Comparison of ENCODE assay signal across 8 cellular contexts in the genomic region with DNA sequence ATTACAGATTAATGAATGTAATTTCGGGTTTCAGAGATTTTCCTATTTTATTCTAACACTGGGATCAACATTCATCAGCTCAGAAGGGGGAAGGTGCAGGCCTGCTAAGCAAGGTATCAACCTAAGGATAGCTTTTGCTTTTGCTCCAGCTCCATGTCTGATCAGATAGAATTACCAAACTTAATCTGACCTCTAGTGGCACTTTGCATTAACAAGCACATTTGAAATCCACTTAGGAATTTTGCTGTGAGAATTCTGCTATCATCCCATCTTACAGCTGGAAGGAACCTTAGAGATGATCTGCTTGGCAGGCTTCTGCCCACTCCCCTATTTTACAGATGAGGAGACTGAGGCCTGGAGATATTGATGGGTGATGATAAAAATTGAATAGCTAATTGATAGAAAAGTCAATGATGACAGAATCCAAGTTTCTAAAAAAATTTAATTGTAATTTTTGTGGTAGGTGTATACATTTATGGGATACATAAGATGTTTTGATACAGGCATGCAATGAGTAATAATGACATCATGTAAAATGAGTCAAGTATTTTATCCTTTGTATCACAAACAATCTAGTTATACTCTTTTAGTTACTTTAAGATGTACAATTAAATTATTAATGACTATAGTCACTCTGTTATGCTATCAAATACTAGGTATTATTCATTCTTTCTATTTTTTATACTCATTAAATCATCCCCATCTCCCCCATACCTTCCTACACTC.
DNase-seq lines count a peak whose midpoint lies in the region; ATAC-seq, FAIRE-seq and TF ChIP-seq lines count a peak whose summit lies in the region.

No MANE protein-coding gene starts in this region.

- peaks cover 2% of the 10 kb centered on the region for H3K36me3 Mint-ChIP-seq in activated CD4-positive, alpha-beta T cell treated with anti-CD3 and anti-CD28 coated beads, Interleukin-2, amount 10 ng/mL, durations not matched to agents 24 days and 14 days (ENCODE audit: low read depth)
- no peaks in the 10 kb centered on the region for H3K36me3 Mint-ChIP-seq in brain

- ATAC-seq in HG03025 (IDR thresholded peaks at IDR 0.05; ENCODE audit: low FRiP score, unreplicated experiment) (peak; percentile 42), HG03521 (IDR thresholded peaks at IDR 0.05; ENCODE audit: unreplicated experiment) (no peak)

- peaks cover 17% of the 10 kb centered on the region for H3K27me3 Mint-ChIP-seq in activated CD4-positive, alpha-beta T cell treated with anti-CD3 and anti-CD28 coated beads, Interleukin-2, amount 10 ng/mL, durations not matched to agents 24 days and 14 days
- no peaks in the 10 kb centered on the region for H3K27me3 Mint-ChIP-seq in brain

- peak overlapping the region; percentile 16 for H3K9ac ChIP-seq in keratinocyte (ENCODE audit: control insufficient read depth, extremely low read depth, insufficient read depth, low read length)

- no peak for TF ChIP-seq EP300 in suprapubic skin (IDR thresholded peaks at IDR 0.05)

- H3K4me1 ChIP-seq in keratinocyte (ENCODE audit: control insufficient read depth, extremely low read depth, insufficient read depth, low read length) (peaks cover 5% of the 10 kb centered on the region), suprapubic skin (peaks cover 12% of the 10 kb centered on the region)

- peaks cover 6% of the 10 kb centered on the region for H3K9me3 Mint-ChIP-seq in activated CD4-positive, alpha-beta T cell treated with anti-CD3 and anti-CD28 coated beads, Interleukin-2, amount 10 ng/mL, durations not matched to agents 24 days and 14 days
- peaks cover 0 to 2% (median 0%) of the 10 kb centered on the region in 5 experiments for H3K9me3 Mint-ChIP-seq in brain

- no peaks in the 10 kb centered on the region for H3K36me3 ChIP-seq in keratinocyte (ENCODE audit: control insufficient read depth in 2 of 2, extremely low read depth in 1 of 2, insufficient read depth in 2 of 2, low read length in 2 of 2)
- no peaks in the 10 kb centered on the region for H3K36me3 ChIP-seq in suprapubic skin

- no peaks in the 10 kb centered on the region for H3K27me3 ChIP-seq in keratinocyte (ENCODE audit: control insufficient read depth, extremely low read depth, insufficient read depth, low read length)
- H3K27me3 ChIP-seq in suprapubic skin: no peaks in the 10 kb centered on the region

- WGBS in suprapubic skin: 15% methylated on average over 1 of the region's 1 CpG

- dilution Hi-C loops in keratinocyte (cut with MboI; ENCODE audit: extremely low pct_ligation_motif_present, low sequenced_read_pairs): loop anchor here (10.0 to 25.0 kb wide), 2 partner anchors 312 to 421 kb away; no protein-coding TSS in a partner anchor

- peak overlapping the region; percentile 42 for H3K27ac ChIP-seq in keratinocyte (ENCODE audit: control insufficient read depth, insufficient read depth, low read length)
- H3K27ac ChIP-seq in suprapubic skin: no peak overlapping the region

- H3K4me1 Mint-ChIP-seq in activated CD4-positive, alpha-beta T cell treated with anti-CD3 and anti-CD28 coated beads, Interleukin-2, amount 10 ng/mL, durations not matched to agents 24 days and 14 days: peaks cover 30% of the 10 kb centered on the region
- peaks cover 22% of the 10 kb centered on the region for H3K4me1 Mint-ChIP-seq in brain

- peak; percentile 89 for FAIRE-seq in keratinocyte (lab: Jason Lieb, UNC)

- H3K79me2 ChIP-seq in keratinocyte (ENCODE audit: control insufficient read depth, insufficient read depth, low read length): no peaks in the 10 kb centered on the region

- no peak for TF ChIP-seq POLR2A in suprapubic skin (IDR thresholded peaks at IDR 0.05)

- H3K4me3 ChIP-seq in keratinocyte (ENCODE audit: control insufficient read depth in 2 of 3, extremely low read depth in 1 of 3, insufficient read depth in 2 of 3, low read depth in 1 of 3, low read length in 3 of 3) (no peak overlapping the region), suprapubic skin (no peak overlapping the region)

- no peaks in the 10 kb centered on the region for H4K20me1 ChIP-seq in keratinocyte (ENCODE audit: control insufficient read depth, extremely low read depth, insufficient read depth, low read length)

- DNase-seq in activated CD4-positive, alpha-beta T cell treated with anti-CD3 and anti-CD28 coated beads, Interleukin-2, amount 10 ng/mL, durations not matched to agents 24 days and 14 days: peak; percentile 62
- no peak for DNase-seq in activated CD4-positive, alpha-beta T cell treated with anti-CD3 and anti-CD28 coated beads, Interleukin-2, amount 50 U/mL, for 48 hours
- DNase-seq in NCI-H524 (lab: John Stamatoyannopoulos, UW): peak; percentile 44 to 77
- DNase-seq in keratinocyte (ENCODE audit: low read depth, low spot score): peak; percentile 42
- DNase-seq in suprapubic skin (ENCODE audit: low spot score in 2 of 2): no peak

- peak overlapping the region; percentile 32 for H2AFZ ChIP-seq in keratinocyte (ENCODE audit: control insufficient read depth, low read length)

- no peaks in the 10 kb centered on the region for H3K9me1 ChIP-seq in keratinocyte (ENCODE audit: control insufficient read depth, extremely low read depth, insufficient read depth, low read length)

- no peak overlapping the region for H3K27ac Mint-ChIP-seq in activated CD4-positive, alpha-beta T cell treated with anti-CD3 and anti-CD28 coated beads, Interleukin-2, amount 10 ng/mL, durations not matched to agents 24 days and 14 days
- no peak overlapping the region for H3K27ac Mint-ChIP-seq in brain

- no peak overlapping the region for H3K4me3 Mint-ChIP-seq in activated CD4-positive, alpha-beta T cell treated with anti-CD3 and anti-CD28 coated beads, Interleukin-2, amount 10 ng/mL, durations not matched to agents 24 days and 14 days
- H3K4me3 Mint-ChIP-seq in brain: no peak overlapping the region

- TF ChIP-seq CTCF in brain (conservative IDR thresholded peaks at IDR 0.05) (peak; percentile 76 to 79), keratinocyte (optimal IDR thresholded peaks at IDR 0.05 in 1 of 3, IDR thresholded peaks at IDR 0.05 in 1 of 3, conservative IDR thresholded peaks at IDR 0.05 in 1 of 3; ENCODE audit: extremely low read depth in 1 of 3, insufficient read depth in 2 of 3, low read length in 3 of 3) (peak in 2 of 3 experiments; percentile 42 to 63), suprapubic skin (IDR thresholded peaks at IDR 0.05) (peak; percentile 40 to 50)

- H3K9me3 ChIP-seq in keratinocyte (ENCODE audit: control insufficient read depth, low read depth, low read length) (no peaks in the 10 kb centered on the region), suprapubic skin (no peaks in the 10 kb centered on the region)

- intact Hi-C loops in activated CD4-positive, alpha-beta T cell treated with anti-CD3 and anti-CD28 coated beads, Interleukin-2, amount 10 ng/mL, durations not matched to agents 24 days and 14 days (cut with micrococcal nuclease): loop anchor here (1.0 to 10.0 kb wide), 7 partner anchors 91 to 528 kb away; no protein-coding TSS in a partner anchor

- no peak overlapping the region for H3K4me2 ChIP-seq in keratinocyte (ENCODE audit: control insufficient read depth, extremely low read depth, insufficient read depth, low read depth, low read length)

Comparison
In these comparisons a context has a peak if more than half of its experiments do, and no peak if none do; other contexts are left out.
1. DNase-seq: peak in activated CD4-positive, alpha-beta T cell treated with anti-CD3 and anti-CD28 coated beads, Interleukin-2, amount 10 ng/mL, durations not matched to agents 24 days and 14 days (single experiment), NCI-H524 (2 of 2) and keratinocyte (single experiment); none in activated CD4-positive, alpha-beta T cell treated with anti-CD3 and anti-CD28 coated beads, Interleukin-2, amount 50 U/mL, for 48 hours (0 of 2) and suprapubic skin (0 of 2).
2. Peak in every context shown above with its lines, with median percentiles within 50 percentile points of each other: CTCF ChIP-seq.